8 cellular contexts compared by ENCODE assay signal in the genomic region with DNA sequence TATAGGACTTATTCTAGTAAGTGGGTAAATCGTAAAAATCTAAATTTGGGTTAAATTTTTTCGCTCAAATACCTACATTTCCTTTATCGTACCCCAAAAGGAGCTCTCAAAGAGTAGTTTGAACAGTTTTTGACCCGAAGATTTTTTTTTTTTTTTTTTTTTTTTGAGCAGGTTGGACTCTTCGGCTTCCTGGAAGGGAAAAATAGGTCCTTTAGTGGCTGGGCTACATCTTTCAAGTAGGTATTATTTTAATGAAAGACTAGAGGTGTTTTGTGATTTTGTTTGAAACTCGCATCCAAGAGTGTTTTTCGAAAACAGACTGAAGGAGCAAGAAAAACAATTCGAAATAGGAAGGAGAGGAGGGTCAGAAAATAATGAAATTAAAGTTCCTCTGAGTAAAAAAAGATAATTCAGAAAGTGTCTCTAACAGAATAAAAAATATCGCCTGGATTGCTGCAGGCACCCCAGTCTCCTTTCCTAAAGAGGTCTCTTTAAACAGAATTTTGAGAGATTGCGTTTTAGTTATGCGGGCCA. TPM values are rescaled to one million over a fixed set of nuclear protein-coding genes. Genes with fewer than 3 reads are reported as not detected.
DNase-seq lines count a peak whose midpoint lies in the region; ATAC-seq, FAIRE-seq and TF ChIP-seq lines count a peak whose summit lies in the region.

No MANE protein-coding gene starts in this region.

- intact Hi-C loops in Calu3 (cut with micrococcal nuclease; ENCODE audit: unreplicated experiment): loop anchor here (5.0 to 10.0 kb wide), 2 partner anchors 174 to 252 kb away; no protein-coding TSS in a partner anchor

- peak overlapping the region; percentile 99 for H3K4me3 Mint-ChIP-seq in Calu3 (ENCODE audit: low read depth, unreplicated experiment)

- H3K4me3 ChIP-seq in cardiac fibroblast (replicated peaks in 1 of 2; ENCODE audit: low read depth in 2 of 2, low read length in 2 of 2) (peak overlapping the region; percentile 70 to 88), mucosa of rectum (ENCODE audit: low read length in 2 of 2) (peak overlapping the region; percentile 86 to 89)

- CTCF ChIA-PET in Calu3 (lab: Charles Lee): interaction anchor here (0.6 kb wide), 1 partner anchor 14 kb away, joined by 4 read pairs; no protein-coding TSS in a partner anchor

- no peaks in the 10 kb centered on the region for H3K27me3 ChIP-seq in mucosa of rectum (ENCODE audit: control insufficient read depth in 2 of 2, insufficient read depth in 2 of 2, low read length in 2 of 2)

- peaks cover 8 to 21% of the 10 kb centered on the region in 2 donors for H3K36me3 ChIP-seq in mucosa of rectum (ENCODE audit: control insufficient read depth in 2 of 2, insufficient read depth in 2 of 2, low read length in 2 of 2)

- ATAC-seq in HG02571 (IDR thresholded peaks at IDR 0.05; ENCODE audit: unreplicated experiment) (no peak), HG02981 (IDR thresholded peaks at IDR 0.05; ENCODE audit: unreplicated experiment) (no peak)

- H3K4me1 Mint-ChIP-seq in Calu3 (ENCODE audit: low read depth, unreplicated experiment): peaks cover 20% of the 10 kb centered on the region

- no peak for DNase-seq in Calu3
- peak; percentile 19 for DNase-seq in LoVo (ENCODE audit: low spot score)
- DNase-seq in cardiac fibroblast (ENCODE audit: low read depth in 2 of 2): no peak
- DNase-seq in GM12891 (ENCODE audit: insufficient read length, low spot score): no peak
- no peak for DNase-seq in H54 (ENCODE audit: insufficient read length, low spot score)

- H3K27ac ChIP-seq in mucosa of rectum (ENCODE audit: low read depth in 2 of 2, low read length in 2 of 2): peak overlapping the region; percentile 97 to 98

- no peaks in the 10 kb centered on the region for H3K9me3 ChIP-seq in mucosa of rectum (ENCODE audit: control insufficient read depth in 2 of 2, low read length in 2 of 2)

- peak overlapping the region; percentile 98 for H3K27ac Mint-ChIP-seq in Calu3 (ENCODE audit: unreplicated experiment)

- TF ChIP-seq POLR2A in GM12891 (IDR thresholded peaks at IDR 0.05; ENCODE audit: low read depth, low read length) (no peak), H54 (IDR thresholded peaks at IDR 0.05; ENCODE audit: low read depth, low read length) (no peak)

- peak overlapping the region; percentile 94 to 99 for H3K9ac ChIP-seq in mucosa of rectum (ENCODE audit: low read depth in 1 of 2, low read length in 2 of 2)

- no peaks in the 10 kb centered on the region for H3K27me3 Mint-ChIP-seq in Calu3 (ENCODE audit: unreplicated experiment)

- TF ChIP-seq CTCF in Calu3 (IDR thresholded peaks at IDR 0.05; ENCODE audit: unreplicated experiment) (no peak), cardiac fibroblast (IDR thresholded peaks at IDR 0.05; ENCODE audit: low read depth, low read length) (no peak)

- BruUV-seq in Calu3 (replicated peaks; lab: Mats Ljungman, UMichigan): TSS peak; percentile 11

- H3K4me1 ChIP-seq in mucosa of rectum (ENCODE audit: control insufficient read depth in 2 of 2, insufficient read depth in 2 of 2, low read length in 2 of 2): peaks cover 30 to 33% of the 10 kb centered on the region in 2 donors

- peaks cover 88% of the 10 kb centered on the region for H3K36me3 Mint-ChIP-seq in Calu3 (ENCODE audit: insufficient read depth, unreplicated experiment)

- no peak for FAIRE-seq in GM12891 (lab: Jason Lieb, UNC)
- no peak for FAIRE-seq in H54 (lab: Jason Lieb, UNC)

- no peaks in the 10 kb centered on the region for H3K9me3 Mint-ChIP-seq in Calu3 (ENCODE audit: low read depth, unreplicated experiment)

TF ChIP-seq in GM12891, 5 proteins besides CTCF, POLR2A, EP300 and RAD21:
- TF ChIP-seq POLR2AphosphoS5 (IDR thresholded peaks at IDR 0.05; ENCODE audit: low read depth, low read length) (no peak), PAX5 (IDR thresholded peaks at IDR 0.05; ENCODE audit: insufficient read depth, low read length, severe bottlenecking) (no peak), SPI1 (IDR thresholded peaks at IDR 0.05; ENCODE audit: low read depth, low read length) (no peak), TAF1 (IDR thresholded peaks at IDR 0.05; ENCODE audit: low read depth, low read length) (no peak), POU2F2 (IDR thresholded peaks at IDR 0.05; ENCODE audit: low read depth, low read length) (no peak)

RNA-seq across cellular contexts. Expression of a gene that starts 6.0 kb away (rescaled TPM):
- total RNA-seq in Calu3 (2022): 37.7 and 41.0 TPM in 2 replicates
- 11.8 TPM for polyA plus RNA-seq in GM12891 (2012; ENCODE audit: low read depth, missing spikeins)

RNA-seq across cellular contexts. Expression of a gene that starts 27.2 kb away (rescaled TPM):
- total RNA-seq in Calu3 (2022): 5.4 and 6.0 TPM in 2 replicates
- 1.4 TPM for polyA plus RNA-seq in GM12891 (2012; ENCODE audit: low read depth, missing spikeins)
